26 cellular contexts compared by ENCODE assay signal in the genomic region with DNA sequence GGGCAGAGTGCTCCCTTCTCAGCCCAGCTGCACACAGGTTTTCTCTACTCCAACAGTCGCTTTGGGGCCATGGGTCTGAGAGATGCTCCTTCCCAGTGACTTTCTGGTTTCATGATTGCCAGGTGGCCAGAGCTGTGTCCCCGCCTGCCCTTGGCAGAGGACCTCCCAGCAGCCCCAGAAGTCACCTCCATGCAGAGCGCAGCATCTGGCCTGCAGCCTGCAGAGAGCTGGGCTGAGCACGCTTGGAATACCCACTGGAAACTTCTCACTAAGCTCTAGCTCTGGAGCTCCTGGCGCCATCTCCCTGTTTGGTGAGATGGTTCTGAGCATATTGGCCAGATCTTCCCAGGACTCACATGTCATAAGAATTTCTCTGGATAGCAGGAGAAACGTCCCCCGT.
"Had no signal": no experiment of that assay in that cellular context is flagged by ENCODE, and none has a peak within 500 bp of the region (broad histone marks: within the 10 kb centered on the region; RNA-seq: fewer than 3 reads in every experiment).

No MANE protein-coding gene starts in this region.

- H3K4me3 Mint-ChIP-seq: naive thymus-derived CD8-positive, alpha-beta T cell; nephron progenitor cell; stimulated activated memory B cell treated with anti-CD40 and anti-IgM and Interleukin-4, amounts not matched to agents 10 μg/mL and 1 μg/mL and 100 μg/mL, for 72 hours had no signal

- H3K36me3 Mint-ChIP-seq: stimulated activated memory B cell treated with anti-CD40 and anti-IgM and Interleukin-4, amounts not matched to agents 10 μg/mL and 1 μg/mL and 100 μg/mL, for 72 hours had no signal

- DNase-seq: caudate nucleus; cerebellar nuclear complex; dorsolateral prefrontal cortex; effector CD4-positive, alpha-beta T cell; foreskin fibroblast; gastrocnemius medialis; head of caudate nucleus; hippocampal formation; islet precursor cell; kidney glomerular epithelial cell; mammary epithelial cell; mesendoderm; naive thymus-derived CD8-positive, alpha-beta T cell; nephron progenitor cell; occipital lobe; sigmoid colon; spleen; stimulated activated CD4-positive, alpha-beta T cell treated with anti-CD3 and anti-CD28 coated beads, Interleukin-4, amount 100 ng/mL, for 4 hours; stimulated activated naive CD8-positive, alpha-beta T cell treated with anti-CD3 and anti-CD28 coated beads, Interleukin-15, Interleukin-2, amounts not matched to agents 100 U/mL and 50 U/mL, for 24 hours; substantia nigra; testis had no signal

- H3K27me3 ChIP-seq: gastrocnemius medialis, pancreas, sigmoid colon, testis, tibial nerve, upper lobe of left lung had no signal

- H3K27ac ChIP-seq: dorsolateral prefrontal cortex, pancreas, sigmoid colon, spleen, testis, tibial nerve, upper lobe of left lung had no signal

- H3K4me3 ChIP-seq: dorsolateral prefrontal cortex, gastrocnemius medialis, pancreas, sigmoid colon, skin epidermis, spleen, testis, tibial nerve, upper lobe of left lung had no signal

- H3K27ac Mint-ChIP-seq: naive thymus-derived CD8-positive, alpha-beta T cell; nephron progenitor cell; stimulated activated memory B cell treated with anti-CD40 and anti-IgM and Interleukin-4, amounts not matched to agents 10 μg/mL and 1 μg/mL and 100 μg/mL, for 72 hours had no signal

- H3K36me3 ChIP-seq: pancreas, upper lobe of left lung had no signal

- ATAC-seq: gastrocnemius medialis; naive thymus-derived CD8-positive, alpha-beta T cell; pancreas; stimulated activated memory B cell treated with anti-CD40 and anti-IgM and Interleukin-4, amounts not matched to agents 10 μg/mL and 1 μg/mL and 100 μg/mL, for 72 hours; stimulated activated naive CD8-positive, alpha-beta T cell treated with anti-CD3 and anti-CD28 coated beads, Interleukin-15, Interleukin-2, amounts not matched to agents 100 U/mL and 50 U/mL, for 24 hours had no signal

- H3K4me1 ChIP-seq: upper lobe of left lung had no signal

- H3K4me1 Mint-ChIP-seq: stimulated activated memory B cell treated with anti-CD40 and anti-IgM and Interleukin-4, amounts not matched to agents 10 μg/mL and 1 μg/mL and 100 μg/mL, for 72 hours had no signal

- H3K9me3 ChIP-seq: pancreas, testis had no signal
